1 cellular context compared by ENCODE assay signal in genomic region chr7:122643248-122643647, GRCh38.
A peak's percentile ranks its signal among the peaks of the same experiment; 100 is the strongest.
TF ChIP-seq lines count a peak whose summit lies in the region.

No MANE protein-coding gene starts in this region.

TF ChIP-seq in GM12878, 131 proteins besides CTCF, POLR2A, EP300 and RAD21:
- TF ChIP-seq, protein P1, sequence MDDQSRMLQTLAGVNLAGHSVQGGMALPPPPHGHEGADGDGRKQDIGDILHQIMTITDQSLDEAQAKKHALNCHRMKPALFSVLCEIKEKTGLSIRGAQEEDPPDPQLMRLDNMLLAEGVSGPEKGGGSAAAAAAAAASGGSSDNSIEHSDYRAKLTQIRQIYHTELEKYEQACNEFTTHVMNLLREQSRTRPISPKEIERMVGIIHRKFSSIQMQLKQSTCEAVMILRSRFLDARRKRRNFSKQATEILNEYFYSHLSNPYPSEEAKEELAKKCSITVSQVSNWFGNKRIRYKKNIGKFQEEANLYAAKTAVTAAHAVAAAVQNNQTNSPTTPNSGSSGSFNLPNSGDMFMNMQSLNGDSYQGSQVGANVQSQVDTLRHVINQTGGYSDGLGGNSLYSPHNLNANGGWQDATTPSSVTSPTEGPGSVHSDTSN (IDR thresholded peaks at IDR 0.05; ENCODE audit: insufficient replicate concordance, low read depth, low read length) = no peak
- TF ChIP-seq ZNF687 (IDR thresholded peaks at IDR 0.05) (0 out of 2 replicates have a peak, but pooled peaks have one; percentile 30), IKZF2 (IDR thresholded peaks at IDR 0.05) (peak in 1 of 2 experiments; percentile 23; a peak in 1 of 4 replicates), IKZF1 (conservative IDR thresholded peaks at IDR 0.05) (0 out of 2 replicates have a peak, but pooled peaks have one; percentile 25), PAX5 (IDR thresholded peaks at IDR 0.05; ENCODE audit: borderline replicate concordance, low read depth, low read length) (no peak), USF2 (IDR thresholded peaks at IDR 0.05; ENCODE audit: borderline replicate concordance, low read depth, low read length) (no peak)
